ENCODE assay signal across 1 cellular context in the genomic region with DNA sequence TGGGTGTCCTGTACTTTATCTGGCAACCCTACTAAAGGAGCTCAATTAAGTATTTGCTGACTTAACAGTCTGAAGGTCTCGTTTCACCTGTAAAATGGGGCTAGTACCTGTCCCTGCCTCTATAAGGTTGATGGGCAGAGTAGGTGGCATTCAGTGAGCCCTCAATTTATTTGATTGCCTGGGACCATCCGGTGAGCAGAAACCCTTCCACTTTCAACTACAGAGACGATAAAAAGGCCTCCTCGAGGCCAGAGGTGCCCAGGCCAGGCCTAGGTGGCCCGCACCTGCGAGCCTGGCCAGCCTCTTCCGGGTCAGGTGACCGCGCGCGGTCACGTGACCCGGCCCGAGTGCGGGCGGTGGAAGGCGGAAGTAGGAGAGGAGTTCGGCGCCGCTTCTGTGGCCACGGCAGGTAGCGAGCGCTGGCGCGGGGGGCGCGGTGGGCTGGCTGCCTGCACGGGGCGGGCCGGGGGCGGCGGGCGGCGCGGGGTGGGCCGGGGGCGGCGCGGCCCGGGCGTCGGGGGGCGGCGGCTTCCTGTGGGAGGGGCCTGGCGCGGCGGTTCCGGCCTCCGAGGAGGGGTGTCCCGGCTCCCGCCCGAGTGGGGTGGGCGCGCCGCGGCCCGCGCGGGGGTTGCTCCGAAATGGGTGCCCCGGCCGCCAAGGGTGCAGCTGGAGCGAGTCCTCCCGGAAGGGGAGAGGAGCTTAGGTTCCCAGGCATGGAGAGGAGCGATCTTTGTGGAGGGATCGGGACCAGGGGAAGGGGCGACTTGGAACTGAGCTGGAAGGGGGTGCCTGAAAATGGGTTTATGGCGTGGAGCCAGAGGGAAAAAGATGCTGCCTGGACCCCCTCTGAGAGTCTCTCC.
TF ChIP-seq lines count a peak whose summit lies in the region.

A gene (plus strand): TSS at position 350 of the 860 bp plus-strand sequence. CDS start 24,679 bp downstream, outside the sequence.

TF ChIP-seq in K562, 482 proteins besides CTCF, POLR2A, EP300 and RAD21 (continued from another document and continues in another):
- TF ChIP-seq, protein P1, sequence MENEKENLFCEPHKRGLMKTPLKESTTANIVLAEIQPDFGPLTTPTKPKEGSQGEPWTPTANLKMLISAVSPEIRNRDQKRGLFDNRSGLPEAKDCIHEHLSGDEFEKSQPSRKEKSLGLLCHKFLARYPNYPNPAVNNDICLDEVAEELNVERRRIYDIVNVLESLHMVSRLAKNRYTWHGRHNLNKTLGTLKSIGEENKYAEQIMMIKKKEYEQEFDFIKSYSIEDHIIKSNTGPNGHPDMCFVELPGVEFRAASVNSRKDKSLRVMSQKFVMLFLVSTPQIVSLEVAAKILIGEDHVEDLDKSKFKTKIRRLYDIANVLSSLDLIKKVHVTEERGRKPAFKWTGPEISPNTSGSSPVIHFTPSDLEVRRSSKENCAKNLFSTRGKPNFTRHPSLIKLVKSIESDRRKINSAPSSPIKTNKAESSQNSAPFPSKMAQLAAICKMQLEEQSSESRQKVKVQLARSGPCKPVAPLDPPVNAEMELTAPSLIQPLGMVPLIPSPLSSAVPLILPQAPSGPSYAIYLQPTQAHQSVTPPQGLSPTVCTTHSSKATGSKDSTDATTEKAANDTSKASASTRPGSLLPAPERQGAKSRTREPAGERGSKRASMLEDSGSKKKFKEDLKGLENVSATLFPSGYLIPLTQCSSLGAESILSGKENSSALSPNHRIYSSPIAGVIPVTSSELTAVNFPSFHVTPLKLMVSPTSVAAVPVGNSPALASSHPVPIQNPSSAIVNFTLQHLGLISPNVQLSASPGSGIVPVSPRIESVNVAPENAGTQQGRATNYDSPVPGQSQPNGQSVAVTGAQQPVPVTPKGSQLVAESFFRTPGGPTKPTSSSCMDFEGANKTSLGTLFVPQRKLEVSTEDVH (IDR thresholded peaks at IDR 0.05; ENCODE audit: low read depth, partially characterized antibody) = peak; percentile 74
- no peak for TF ChIP-seq GTF2A2 (tag; IDR thresholded peaks at IDR 0.05)
- no peak for TF ChIP-seq CEBPB (tag; IDR thresholded peaks at IDR 0.05)
- TF ChIP-seq KLF16 (IDR thresholded peaks at IDR 0.05) = no peak
- TF ChIP-seq ETV1 (tag; conservative IDR thresholded peaks at IDR 0.05; ENCODE audit: low read depth) = no peak
- TF ChIP-seq ATF1 (CRISPR knock-in tag; IDR thresholded peaks at IDR 0.05) = no peak
- TF ChIP-seq ATF1 (tag; IDR thresholded peaks at IDR 0.05) = 0 out of 2 replicates have a peak, but pooled peaks have one; percentile 5
- no peak for TF ChIP-seq POLR2AphosphoS2 (IDR thresholded peaks at IDR 0.05; ENCODE audit: low read length)
- peak; percentile 98 for TF ChIP-seq BHLHE40 (IDR thresholded peaks at IDR 0.05; ENCODE audit: low read length)
- no peak for TF ChIP-seq FOXK1 (CRISPR knock-in tag; IDR thresholded peaks at IDR 0.05; ENCODE audit: borderline replicate concordance)
- peak; percentile 93 for TF ChIP-seq ZNF316 (IDR thresholded peaks at IDR 0.05)
- no peak for TF ChIP-seq TARDBP (IDR thresholded peaks at IDR 0.05)
- no peak for TF ChIP-seq RFX1 (IDR thresholded peaks at IDR 0.05)
- TF ChIP-seq MAFK (IDR thresholded peaks at IDR 0.05; ENCODE audit: low read length) = peak; percentile 60; the same call in 1 of the 2 replicates
- no peak for TF ChIP-seq ZNF133 (CRISPR knock-in tag; IDR thresholded peaks at IDR 0.05)
- peak; percentile 66 for TF ChIP-seq RBBP5 (IDR thresholded peaks at IDR 0.05; ENCODE audit: borderline replicate concordance, insufficient read depth, low read length, poor library complexity, severe bottlenecking)
- peak; percentile 77; the same call in 1 of the 2 replicates for TF ChIP-seq DIDO1 (tag; IDR thresholded peaks at IDR 0.05; ENCODE audit: low read depth)
- TF ChIP-seq ADNP (tag; IDR thresholded peaks at IDR 0.05) = no peak
- peak; percentile 88 for TF ChIP-seq KDM5B (IDR thresholded peaks at IDR 0.05; ENCODE audit: insufficient replicate concordance, low read depth, low read length)
- TF ChIP-seq JUN (IDR thresholded peaks at IDR 0.05; ENCODE audit: borderline replicate concordance, low read depth, low read length) = no peak
- no peak for TF ChIP-seq JUN (CRISPR knock-in tag; IDR thresholded peaks at IDR 0.05; ENCODE audit: borderline replicate concordance)
- TF ChIP-seq HSF4 (CRISPR knock-in tag; IDR thresholded peaks at IDR 0.05; ENCODE audit: borderline replicate concordance) = no peak
- no peak for TF ChIP-seq ZNF586 (CRISPR knock-in tag; conservative IDR thresholded peaks at IDR 0.05)
- TF ChIP-seq ZNF589 (CRISPR knock-in tag; IDR thresholded peaks at IDR 0.05; ENCODE audit: low read depth) = peak; percentile 83; the same call in 1 of the 2 replicates
- TF ChIP-seq NFATC3 (IDR thresholded peaks at IDR 0.05) = peak; percentile 59; the same call in 1 of the 2 replicates
- TF ChIP-seq KAT8 (IDR thresholded peaks at IDR 0.05; ENCODE audit: low read depth) = peak; percentile 85
- TF ChIP-seq ZZZ3 (IDR thresholded peaks at IDR 0.05) = no peak
- TF ChIP-seq ZNF134 (CRISPR knock-in tag; conservative IDR thresholded peaks at IDR 0.05) = no peak
- TF ChIP-seq, protein P2, sequence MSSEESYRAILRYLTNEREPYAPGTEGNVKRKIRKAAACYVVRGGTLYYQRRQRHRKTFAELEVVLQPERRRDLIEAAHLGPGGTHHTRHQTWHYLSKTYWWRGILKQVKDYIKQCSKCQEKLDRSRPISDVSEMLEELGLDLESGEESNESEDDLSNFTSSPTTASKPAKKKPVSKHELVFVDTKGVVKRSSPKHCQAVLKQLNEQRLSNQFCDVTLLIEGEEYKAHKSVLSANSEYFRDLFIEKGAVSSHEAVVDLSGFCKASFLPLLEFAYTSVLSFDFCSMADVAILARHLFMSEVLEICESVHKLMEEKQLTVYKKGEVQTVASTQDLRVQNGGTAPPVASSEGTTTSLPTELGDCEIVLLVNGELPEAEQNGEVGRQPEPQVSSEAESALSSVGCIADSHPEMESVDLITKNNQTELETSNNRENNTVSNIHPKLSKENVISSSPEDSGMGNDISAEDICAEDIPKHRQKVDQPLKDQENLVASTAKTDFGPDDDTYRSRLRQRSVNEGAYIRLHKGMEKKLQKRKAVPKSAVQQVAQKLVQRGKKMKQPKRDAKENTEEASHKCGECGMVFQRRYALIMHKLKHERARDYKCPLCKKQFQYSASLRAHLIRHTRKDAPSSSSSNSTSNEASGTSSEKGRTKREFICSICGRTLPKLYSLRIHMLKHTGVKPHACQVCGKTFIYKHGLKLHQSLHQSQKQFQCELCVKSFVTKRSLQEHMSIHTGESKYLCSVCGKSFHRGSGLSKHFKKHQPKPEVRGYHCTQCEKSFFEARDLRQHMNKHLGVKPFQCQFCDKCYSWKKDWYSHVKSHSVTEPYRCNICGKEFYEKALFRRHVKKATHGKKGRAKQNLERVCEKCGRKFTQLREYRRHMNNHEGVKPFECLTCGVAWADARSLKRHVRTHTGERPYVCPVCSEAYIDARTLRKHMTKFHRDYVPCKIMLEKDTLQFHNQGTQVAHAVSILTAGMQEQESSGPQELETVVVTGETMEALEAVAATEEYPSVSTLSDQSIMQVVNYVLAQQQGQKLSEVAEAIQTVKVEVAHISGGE (CRISPR knock-in tag; IDR thresholded peaks at IDR 0.05) = peak in 1 of 3 experiments; percentile 88; a peak in 2 of 6 replicates
- TF ChIP-seq HIVEP1 (CRISPR knock-in tag; IDR thresholded peaks at IDR 0.05) = 0 out of 2 replicates have a peak, but pooled peaks have one; percentile 70
- TF ChIP-seq POLR2G (IDR thresholded peaks at IDR 0.05; ENCODE audit: low read depth, low read length) = peak; percentile 89
- TF ChIP-seq BCOR (IDR thresholded peaks at IDR 0.05) = peak; percentile 19; the same call in 1 of the 2 replicates
- peak; percentile 20; the same call in 1 of the 2 replicates for TF ChIP-seq TEAD4 (IDR thresholded peaks at IDR 0.05; ENCODE audit: low read length)
- no peak for TF ChIP-seq TEAD4 (CRISPR knock-in tag; IDR thresholded peaks at IDR 0.05; ENCODE audit: borderline replicate concordance)
- TF ChIP-seq FOXJ2 (tag; IDR thresholded peaks at IDR 0.05) = peak; percentile 41; the same call in 1 of the 2 replicates
- peak; percentile 99 for TF ChIP-seq RAD51 (IDR thresholded peaks at IDR 0.05; ENCODE audit: borderline replicate concordance, low read depth)
- TF ChIP-seq ELF1 (tag; IDR thresholded peaks at IDR 0.05) = peak; percentile 100
- TF ChIP-seq, protein P3, sequence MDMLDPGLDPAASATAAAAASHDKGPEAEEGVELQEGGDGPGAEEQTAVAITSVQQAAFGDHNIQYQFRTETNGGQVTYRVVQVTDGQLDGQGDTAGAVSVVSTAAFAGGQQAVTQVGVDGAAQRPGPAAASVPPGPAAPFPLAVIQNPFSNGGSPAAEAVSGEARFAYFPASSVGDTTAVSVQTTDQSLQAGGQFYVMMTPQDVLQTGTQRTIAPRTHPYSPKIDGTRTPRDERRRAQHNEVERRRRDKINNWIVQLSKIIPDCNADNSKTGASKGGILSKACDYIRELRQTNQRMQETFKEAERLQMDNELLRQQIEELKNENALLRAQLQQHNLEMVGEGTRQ (CRISPR knock-in tag; IDR thresholded peaks at IDR 0.05) = peak; percentile 99
- TF ChIP-seq NCOA1 (IDR thresholded peaks at IDR 0.05; ENCODE audit: low read depth) = no peak
- peak; percentile 84 for TF ChIP-seq TAF1 (IDR thresholded peaks at IDR 0.05; ENCODE audit: control insufficient read depth, extremely low read depth, insufficient read depth, low read length, severe bottlenecking)
- TF ChIP-seq CBX8 (IDR thresholded peaks at IDR 0.05; ENCODE audit: borderline replicate concordance, extremely low read depth, low read depth, low read length, poor library complexity, severe bottlenecking) = no peak
- TF ChIP-seq CREBBP (IDR thresholded peaks at IDR 0.05; ENCODE audit: low read depth, low read length) = no peak
- TF ChIP-seq, protein P4, sequence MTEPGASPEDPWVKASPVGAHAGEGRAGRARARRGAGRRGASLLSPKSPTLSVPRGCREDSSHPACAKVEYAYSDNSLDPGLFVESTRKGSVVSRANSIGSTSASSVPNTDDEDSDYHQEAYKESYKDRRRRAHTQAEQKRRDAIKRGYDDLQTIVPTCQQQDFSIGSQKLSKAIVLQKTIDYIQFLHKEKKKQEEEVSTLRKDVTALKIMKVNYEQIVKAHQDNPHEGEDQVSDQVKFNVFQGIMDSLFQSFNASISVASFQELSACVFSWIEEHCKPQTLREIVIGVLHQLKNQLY (CRISPR knock-in tag; conservative IDR thresholded peaks at IDR 0.05) = no peak
- TF ChIP-seq COPS2 (conservative IDR thresholded peaks at IDR 0.05) = no peak
- TF ChIP-seq SUPT5H (IDR thresholded peaks at IDR 0.05) = peak; percentile 62
- TF ChIP-seq GABPA (tag; conservative IDR thresholded peaks at IDR 0.05; ENCODE audit: low read depth) = peak; percentile 92
- TF ChIP-seq TRIM24 (IDR thresholded peaks at IDR 0.05) = 0 out of 4 replicates have a peak, but pooled peaks of 1 of the 2 experiments have one; percentile 23
- TF ChIP-seq KLF6 (CRISPR knock-in tag; IDR thresholded peaks at IDR 0.05; ENCODE audit: borderline replicate concordance) = peak; percentile 67; the same call in 1 of the 2 replicates
- TF ChIP-seq ZNF583 (CRISPR knock-in tag; IDR thresholded peaks at IDR 0.05) = 0 out of 2 replicates have a peak, but pooled peaks have one; percentile 16
- TF ChIP-seq ZFX (CRISPR knock-in tag; IDR thresholded peaks at IDR 0.05) = peak; percentile 98
- TF ChIP-seq ELF4 (CRISPR knock-in tag; IDR thresholded peaks at IDR 0.05) = peak; percentile 95
- no peak for TF ChIP-seq TCFL5 (CRISPR knock-in tag; conservative IDR thresholded peaks at IDR 0.05)
- peak in 1 of 2 experiments; percentile 52; a peak in 1 of 4 replicates for TF ChIP-seq KDM4B (IDR thresholded peaks at IDR 0.05; ENCODE audit: borderline replicate concordance in 2 of 2, low read depth in 1 of 2)
- no peak for TF ChIP-seq ARID2 (IDR thresholded peaks at IDR 0.05)
- TF ChIP-seq, protein P5, sequence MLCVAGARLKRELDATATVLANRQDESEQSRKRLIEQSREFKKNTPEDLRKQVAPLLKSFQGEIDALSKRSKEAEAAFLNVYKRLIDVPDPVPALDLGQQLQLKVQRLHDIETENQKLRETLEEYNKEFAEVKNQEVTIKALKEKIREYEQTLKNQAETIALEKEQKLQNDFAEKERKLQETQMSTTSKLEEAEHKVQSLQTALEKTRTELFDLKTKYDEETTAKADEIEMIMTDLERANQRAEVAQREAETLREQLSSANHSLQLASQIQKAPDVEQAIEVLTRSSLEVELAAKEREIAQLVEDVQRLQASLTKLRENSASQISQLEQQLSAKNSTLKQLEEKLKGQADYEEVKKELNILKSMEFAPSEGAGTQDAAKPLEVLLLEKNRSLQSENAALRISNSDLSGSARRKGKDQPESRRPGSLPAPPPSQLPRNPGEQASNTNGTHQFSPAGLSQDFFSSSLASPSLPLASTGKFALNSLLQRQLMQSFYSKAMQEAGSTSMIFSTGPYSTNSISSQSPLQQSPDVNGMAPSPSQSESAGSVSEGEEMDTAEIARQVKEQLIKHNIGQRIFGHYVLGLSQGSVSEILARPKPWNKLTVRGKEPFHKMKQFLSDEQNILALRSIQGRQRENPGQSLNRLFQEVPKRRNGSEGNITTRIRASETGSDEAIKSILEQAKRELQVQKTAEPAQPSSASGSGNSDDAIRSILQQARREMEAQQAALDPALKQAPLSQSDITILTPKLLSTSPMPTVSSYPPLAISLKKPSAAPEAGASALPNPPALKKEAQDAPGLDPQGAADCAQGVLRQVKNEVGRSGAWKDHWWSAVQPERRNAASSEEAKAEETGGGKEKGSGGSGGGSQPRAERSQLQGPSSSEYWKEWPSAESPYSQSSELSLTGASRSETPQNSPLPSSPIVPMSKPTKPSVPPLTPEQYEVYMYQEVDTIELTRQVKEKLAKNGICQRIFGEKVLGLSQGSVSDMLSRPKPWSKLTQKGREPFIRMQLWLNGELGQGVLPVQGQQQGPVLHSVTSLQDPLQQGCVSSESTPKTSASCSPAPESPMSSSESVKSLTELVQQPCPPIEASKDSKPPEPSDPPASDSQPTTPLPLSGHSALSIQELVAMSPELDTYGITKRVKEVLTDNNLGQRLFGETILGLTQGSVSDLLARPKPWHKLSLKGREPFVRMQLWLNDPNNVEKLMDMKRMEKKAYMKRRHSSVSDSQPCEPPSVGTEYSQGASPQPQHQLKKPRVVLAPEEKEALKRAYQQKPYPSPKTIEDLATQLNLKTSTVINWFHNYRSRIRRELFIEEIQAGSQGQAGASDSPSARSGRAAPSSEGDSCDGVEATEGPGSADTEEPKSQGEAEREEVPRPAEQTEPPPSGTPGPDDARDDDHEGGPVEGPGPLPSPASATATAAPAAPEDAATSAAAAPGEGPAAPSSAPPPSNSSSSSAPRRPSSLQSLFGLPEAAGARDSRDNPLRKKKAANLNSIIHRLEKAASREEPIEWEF (CRISPR knock-in tag; IDR thresholded peaks at IDR 0.05) = no peak
- peak; percentile 90 for TF ChIP-seq GATAD2B (IDR thresholded peaks at IDR 0.05; ENCODE audit: borderline replicate concordance)
- TF ChIP-seq POLR2H (tag; IDR thresholded peaks at IDR 0.05; ENCODE audit: low read depth) = peak; percentile 69; the same call in 1 of the 2 replicates
- no peak for TF ChIP-seq RBM25 (IDR thresholded peaks at IDR 0.05; ENCODE audit: low read depth, low read length, severe bottlenecking)
- TF ChIP-seq MCM7 (IDR thresholded peaks at IDR 0.05) = no peak
- TF ChIP-seq, protein P6, sequence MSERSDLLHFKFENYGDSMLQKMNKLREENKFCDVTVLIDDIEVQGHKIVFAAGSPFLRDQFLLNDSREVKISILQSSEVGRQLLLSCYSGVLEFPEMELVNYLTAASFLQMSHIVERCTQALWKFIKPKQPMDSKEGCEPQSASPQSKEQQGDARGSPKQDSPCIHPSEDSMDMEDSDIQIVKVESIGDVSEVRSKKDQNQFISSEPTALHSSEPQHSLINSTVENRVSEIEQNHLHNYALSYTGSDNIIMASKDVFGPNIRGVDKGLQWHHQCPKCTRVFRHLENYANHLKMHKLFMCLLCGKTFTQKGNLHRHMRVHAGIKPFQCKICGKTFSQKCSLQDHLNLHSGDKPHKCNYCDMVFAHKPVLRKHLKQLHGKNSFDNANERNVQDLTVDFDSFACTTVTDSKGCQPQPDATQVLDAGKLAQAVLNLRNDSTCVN (CRISPR knock-in tag; IDR thresholded peaks at IDR 0.05) = no peak
